Comparison of ENCODE assay signal across 1 cellular context in the genomic region with DNA sequence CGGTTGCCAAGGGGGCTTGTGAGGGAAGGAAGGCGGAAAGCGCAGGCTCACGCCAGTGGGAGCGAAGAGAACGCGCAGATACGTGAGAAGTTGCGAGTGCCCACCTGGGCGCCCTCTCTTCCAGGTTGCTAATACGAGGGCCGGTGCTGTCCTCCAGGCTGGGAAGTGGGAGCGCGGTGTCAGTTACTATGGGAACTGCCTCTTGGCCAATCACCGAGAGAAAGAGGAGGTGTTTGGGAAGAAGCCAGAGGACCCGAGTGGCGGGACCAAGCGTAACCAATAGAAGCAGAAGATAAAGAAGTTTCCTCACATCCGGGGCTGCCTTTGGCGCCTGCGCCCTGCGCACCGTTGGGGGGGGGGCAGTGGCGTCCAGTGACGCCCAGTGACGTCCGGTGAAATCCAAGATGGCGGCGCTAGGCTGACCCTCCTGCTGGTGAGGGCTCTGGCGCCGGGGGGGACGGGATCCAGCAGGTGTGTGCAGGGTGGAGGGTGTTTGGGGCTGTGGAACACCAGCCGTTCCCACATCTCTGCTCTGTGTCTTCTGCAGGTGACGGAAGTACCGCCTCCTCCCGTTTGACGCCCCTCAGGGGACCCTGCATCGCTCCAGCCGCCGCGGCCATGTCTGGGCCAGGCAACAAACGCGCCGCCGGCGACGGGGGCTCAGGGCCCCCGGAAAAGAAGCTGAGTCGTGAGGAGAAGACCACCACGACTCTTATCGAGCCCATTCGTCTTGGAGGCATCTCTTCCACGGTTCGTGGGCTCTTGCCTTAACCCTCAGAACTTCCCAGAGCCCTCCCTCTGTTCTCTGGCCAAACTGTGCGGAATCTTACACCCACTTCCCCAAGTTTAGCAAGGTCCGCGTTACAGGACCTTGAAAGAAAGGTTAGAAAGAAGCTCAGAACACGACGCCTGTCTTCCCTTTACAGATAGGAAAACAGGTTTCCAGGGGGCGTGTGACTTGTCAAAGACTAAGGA.
TF ChIP-seq lines count a peak whose summit lies in the region.

Gene CFAP119, minus strand, starts transcription at position 135 of the 975 bp plus-strand sequence. CDS start 314 bp downstream, outside the sequence.
Gene RNF40, plus strand, starts transcription at position 395 of the 975 bp plus-strand sequence. Its CDS starts 224 bp downstream, at position 619.

TF ChIP-seq in HepG2, 621 proteins besides CTCF, POLR2A, EP300 and RAD21 (continued from another document and continues in another):
- TF ChIP-seq ZNF280B (CRISPR knock-in tag; IDR thresholded peaks at IDR 0.05; ENCODE audit: borderline replicate concordance) (no peak; the same call in 1 of the 2 replicates), ZNF232 (CRISPR knock-in tag; IDR thresholded peaks at IDR 0.05; ENCODE audit: borderline replicate concordance) (peak; percentile 83), ZNF740 (CRISPR knock-in tag; IDR thresholded peaks at IDR 0.05) (peak; percentile 100), SMYD3 (CRISPR knock-in tag; IDR thresholded peaks at IDR 0.05) (no peak), FIP1L1 (IDR thresholded peaks at IDR 0.05; ENCODE audit: borderline replicate concordance, insufficient read depth, low read depth, low read length) (no peak), ONECUT2 (CRISPR knock-in tag; IDR thresholded peaks at IDR 0.05) (no peak), ZNF724P (CRISPR knock-in tag; IDR thresholded peaks at IDR 0.05; ENCODE audit: borderline replicate concordance) (no peak; the same call in 1 of the 2 replicates), ZNF17 (CRISPR knock-in tag; IDR thresholded peaks at IDR 0.05) (no peak), ESRRA (CRISPR knock-in tag; IDR thresholded peaks at IDR 0.05; ENCODE audit: low read depth) (no peak), FOSL2 (CRISPR knock-in tag; IDR thresholded peaks at IDR 0.05) (0 out of 2 replicates have a peak, but pooled peaks have one; percentile 49), CAMTA2 (CRISPR knock-in tag; IDR thresholded peaks at IDR 0.05; ENCODE audit: borderline replicate concordance) (no peak), SOX6 (IDR thresholded peaks at IDR 0.05) (no peak), SOX6 (CRISPR knock-in tag; IDR thresholded peaks at IDR 0.05) (peak; percentile 35), ZNF775 (CRISPR knock-in tag; IDR thresholded peaks at IDR 0.05; ENCODE audit: borderline replicate concordance) (peak; percentile 47; the same call in 1 of the 2 replicates), ZNF264 (CRISPR knock-in tag; IDR thresholded peaks at IDR 0.05) (0 out of 2 replicates have a peak, but pooled peaks have one; percentile 58), ATF4 (CRISPR knock-in tag; IDR thresholded peaks at IDR 0.05) (no peak), NCOA5 (CRISPR knock-in tag; IDR thresholded peaks at IDR 0.05) (no peak), REL (CRISPR knock-in tag; conservative IDR thresholded peaks at IDR 0.05) (0 out of 2 replicates have a peak, but pooled peaks have one; percentile 69), RARA (CRISPR knock-in tag; IDR thresholded peaks at IDR 0.05) (peak; percentile 8; the same call in 1 of the 2 replicates), ZBTB8A (CRISPR knock-in tag; IDR thresholded peaks at IDR 0.05; ENCODE audit: borderline replicate concordance, low read depth) (0 out of 2 replicates have a peak, but pooled peaks have one; percentile 44), MYC (CRISPR knock-in tag; IDR thresholded peaks at IDR 0.05; ENCODE audit: borderline replicate concordance) (peak; percentile 75), RBFOX2 (IDR thresholded peaks at IDR 0.05; ENCODE audit: low read depth, low read length) (peak; percentile 88), YEATS4 (CRISPR knock-in tag; IDR thresholded peaks at IDR 0.05; ENCODE audit: borderline replicate concordance) (peak; percentile 80), CEBPZ (IDR thresholded peaks at IDR 0.05; ENCODE audit: low read length) (no peak)
- TF ChIP-seq, protein P1, sequence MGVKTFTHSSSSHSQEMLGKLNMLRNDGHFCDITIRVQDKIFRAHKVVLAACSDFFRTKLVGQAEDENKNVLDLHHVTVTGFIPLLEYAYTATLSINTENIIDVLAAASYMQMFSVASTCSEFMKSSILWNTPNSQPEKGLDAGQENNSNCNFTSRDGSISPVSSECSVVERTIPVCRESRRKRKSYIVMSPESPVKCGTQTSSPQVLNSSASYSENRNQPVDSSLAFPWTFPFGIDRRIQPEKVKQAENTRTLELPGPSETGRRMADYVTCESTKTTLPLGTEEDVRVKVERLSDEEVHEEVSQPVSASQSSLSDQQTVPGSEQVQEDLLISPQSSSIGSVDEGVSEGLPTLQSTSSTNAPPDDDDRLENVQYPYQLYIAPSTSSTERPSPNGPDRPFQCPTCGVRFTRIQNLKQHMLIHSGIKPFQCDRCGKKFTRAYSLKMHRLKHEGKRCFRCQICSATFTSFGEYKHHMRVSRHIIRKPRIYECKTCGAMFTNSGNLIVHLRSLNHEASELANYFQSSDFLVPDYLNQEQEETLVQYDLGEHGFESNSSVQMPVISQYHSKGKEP (CRISPR knock-in tag; IDR thresholded peaks at IDR 0.05) = peak; percentile 68; the same call in 1 of the 2 replicates
- TF ChIP-seq, protein P2, sequence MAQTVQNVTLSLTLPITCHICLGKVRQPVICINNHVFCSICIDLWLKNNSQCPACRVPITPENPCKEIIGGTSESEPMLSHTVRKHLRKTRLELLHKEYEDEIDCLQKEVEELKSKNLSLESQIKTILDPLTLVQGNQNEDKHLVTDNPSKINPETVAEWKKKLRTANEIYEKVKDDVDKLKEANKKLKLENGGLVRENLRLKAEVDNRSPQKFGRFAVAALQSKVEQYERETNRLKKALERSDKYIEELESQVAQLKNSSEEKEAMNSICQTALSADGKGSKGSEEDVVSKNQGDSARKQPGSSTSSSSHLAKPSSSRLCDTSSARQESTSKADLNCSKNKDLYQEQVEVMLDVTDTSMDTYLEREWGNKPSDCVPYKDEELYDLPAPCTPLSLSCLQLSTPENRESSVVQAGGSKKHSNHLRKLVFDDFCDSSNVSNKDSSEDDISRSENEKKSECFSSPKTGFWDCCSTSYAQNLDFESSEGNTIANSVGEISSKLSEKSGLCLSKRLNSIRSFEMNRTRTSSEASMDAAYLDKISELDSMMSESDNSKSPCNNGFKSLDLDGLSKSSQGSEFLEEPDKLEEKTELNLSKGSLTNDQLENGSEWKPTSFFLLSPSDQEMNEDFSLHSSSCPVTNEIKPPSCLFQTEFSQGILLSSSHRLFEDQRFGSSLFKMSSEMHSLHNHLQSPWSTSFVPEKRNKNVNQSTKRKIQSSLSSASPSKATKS (CRISPR knock-in tag; IDR thresholded peaks at IDR 0.05) = no peak
- TF ChIP-seq, protein P3, sequence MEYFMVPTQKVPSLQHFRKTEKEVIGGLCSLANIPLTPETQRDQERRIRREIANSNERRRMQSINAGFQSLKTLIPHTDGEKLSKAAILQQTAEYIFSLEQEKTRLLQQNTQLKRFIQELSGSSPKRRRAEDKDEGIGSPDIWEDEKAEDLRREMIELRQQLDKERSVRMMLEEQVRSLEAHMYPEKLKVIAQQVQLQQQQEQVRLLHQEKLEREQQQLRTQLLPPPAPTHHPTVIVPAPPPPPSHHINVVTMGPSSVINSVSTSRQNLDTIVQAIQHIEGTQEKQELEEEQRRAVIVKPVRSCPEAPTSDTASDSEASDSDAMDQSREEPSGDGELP (IDR thresholded peaks at IDR 0.05; ENCODE audit: borderline replicate concordance, low read depth) = 0 out of 2 replicates have a peak, but pooled peaks have one; percentile 2
- TF ChIP-seq, protein P4, sequence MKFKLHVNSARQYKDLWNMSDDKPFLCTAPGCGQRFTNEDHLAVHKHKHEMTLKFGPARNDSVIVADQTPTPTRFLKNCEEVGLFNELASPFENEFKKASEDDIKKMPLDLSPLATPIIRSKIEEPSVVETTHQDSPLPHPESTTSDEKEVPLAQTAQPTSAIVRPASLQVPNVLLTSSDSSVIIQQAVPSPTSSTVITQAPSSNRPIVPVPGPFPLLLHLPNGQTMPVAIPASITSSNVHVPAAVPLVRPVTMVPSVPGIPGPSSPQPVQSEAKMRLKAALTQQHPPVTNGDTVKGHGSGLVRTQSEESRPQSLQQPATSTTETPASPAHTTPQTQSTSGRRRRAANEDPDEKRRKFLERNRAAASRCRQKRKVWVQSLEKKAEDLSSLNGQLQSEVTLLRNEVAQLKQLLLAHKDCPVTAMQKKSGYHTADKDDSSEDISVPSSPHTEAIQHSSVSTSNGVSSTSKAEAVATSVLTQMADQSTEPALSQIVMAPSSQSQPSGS (CRISPR knock-in tag; IDR thresholded peaks at IDR 0.05) = peak; percentile 72
- TF ChIP-seq, protein P5, sequence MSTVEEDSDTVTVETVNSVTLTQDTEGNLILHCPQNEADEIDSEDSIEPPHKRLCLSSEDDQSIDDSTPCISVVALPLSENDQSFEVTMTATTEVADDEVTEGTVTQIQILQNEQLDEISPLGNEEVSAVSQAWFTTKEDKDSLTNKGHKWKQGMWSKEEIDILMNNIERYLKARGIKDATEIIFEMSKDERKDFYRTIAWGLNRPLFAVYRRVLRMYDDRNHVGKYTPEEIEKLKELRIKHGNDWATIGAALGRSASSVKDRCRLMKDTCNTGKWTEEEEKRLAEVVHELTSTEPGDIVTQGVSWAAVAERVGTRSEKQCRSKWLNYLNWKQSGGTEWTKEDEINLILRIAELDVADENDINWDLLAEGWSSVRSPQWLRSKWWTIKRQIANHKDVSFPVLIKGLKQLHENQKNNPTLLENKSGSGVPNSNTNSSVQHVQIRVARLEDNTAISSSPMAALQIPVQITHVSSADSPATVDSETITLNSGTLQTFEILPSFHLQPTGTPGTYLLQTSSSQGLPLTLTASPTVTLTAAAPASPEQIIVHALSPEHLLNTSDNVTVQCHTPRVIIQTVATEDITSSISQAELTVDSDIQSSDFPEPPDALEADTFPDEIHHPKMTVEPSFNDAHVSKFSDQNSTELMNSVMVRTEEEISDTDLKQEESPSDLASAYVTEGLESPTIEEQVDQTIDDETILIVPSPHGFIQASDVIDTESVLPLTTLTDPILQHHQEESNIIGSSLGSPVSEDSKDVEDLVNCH (CRISPR knock-in tag; IDR thresholded peaks at IDR 0.05) = peak; percentile 95
- TF ChIP-seq, protein P6, sequence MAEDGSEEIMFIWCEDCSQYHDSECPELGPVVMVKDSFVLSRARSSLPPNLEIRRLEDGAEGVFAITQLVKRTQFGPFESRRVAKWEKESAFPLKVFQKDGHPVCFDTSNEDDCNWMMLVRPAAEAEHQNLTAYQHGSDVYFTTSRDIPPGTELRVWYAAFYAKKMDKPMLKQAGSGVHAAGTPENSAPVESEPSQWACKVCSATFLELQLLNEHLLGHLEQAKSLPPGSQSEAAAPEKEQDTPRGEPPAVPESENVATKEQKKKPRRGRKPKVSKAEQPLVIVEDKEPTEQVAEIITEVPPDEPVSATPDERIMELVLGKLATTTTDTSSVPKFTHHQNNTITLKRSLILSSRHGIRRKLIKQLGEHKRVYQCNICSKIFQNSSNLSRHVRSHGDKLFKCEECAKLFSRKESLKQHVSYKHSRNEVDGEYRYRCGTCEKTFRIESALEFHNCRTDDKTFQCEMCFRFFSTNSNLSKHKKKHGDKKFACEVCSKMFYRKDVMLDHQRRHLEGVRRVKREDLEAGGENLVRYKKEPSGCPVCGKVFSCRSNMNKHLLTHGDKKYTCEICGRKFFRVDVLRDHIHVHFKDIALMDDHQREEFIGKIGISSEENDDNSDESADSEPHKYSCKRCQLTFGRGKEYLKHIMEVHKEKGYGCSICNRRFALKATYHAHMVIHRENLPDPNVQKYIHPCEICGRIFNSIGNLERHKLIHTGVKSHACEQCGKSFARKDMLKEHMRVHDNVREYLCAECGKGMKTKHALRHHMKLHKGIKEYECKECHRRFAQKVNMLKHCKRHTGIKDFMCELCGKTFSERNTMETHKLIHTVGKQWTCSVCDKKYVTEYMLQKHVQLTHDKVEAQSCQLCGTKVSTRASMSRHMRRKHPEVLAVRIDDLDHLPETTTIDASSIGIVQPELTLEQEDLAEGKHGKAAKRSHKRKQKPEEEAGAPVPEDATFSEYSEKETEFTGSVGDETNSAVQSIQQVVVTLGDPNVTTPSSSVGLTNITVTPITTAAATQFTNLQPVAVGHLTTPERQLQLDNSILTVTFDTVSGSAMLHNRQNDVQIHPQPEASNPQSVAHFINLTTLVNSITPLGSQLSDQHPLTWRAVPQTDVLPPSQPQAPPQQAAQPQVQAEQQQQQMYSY (CRISPR knock-in tag; IDR thresholded peaks at IDR 0.05) = peak; percentile 50; the same call in 1 of the 2 replicates
